Comparison of ENCODE assay signal across 1 cellular context in genomic region chr3:49339947-49340800, GRCh38.
TF ChIP-seq lines count a peak whose summit lies in the region.

USP4 (minus strand) TSS chr3:49340053; CDS start chr3:49340024, 29 bp downstream.

TF ChIP-seq in HepG2, 621 proteins besides CTCF, POLR2A, EP300 and RAD21 (continued from another document):
- TF ChIP-seq MYPOP (CRISPR knock-in tag; IDR thresholded peaks at IDR 0.05) (no peak; the same call in 1 of the 2 replicates), ZNF773 (CRISPR knock-in tag; IDR thresholded peaks at IDR 0.05; ENCODE audit: borderline replicate concordance) (peak; percentile 52; the same call in 1 of the 2 replicates), KLF9 (CRISPR knock-in tag; IDR thresholded peaks at IDR 0.05; ENCODE audit: low read depth) (0 out of 2 replicates have a peak, but pooled peaks have one; percentile 31), BCL3 (CRISPR knock-in tag; IDR thresholded peaks at IDR 0.05) (peak; percentile 98), ZNF816 (CRISPR knock-in tag; IDR thresholded peaks at IDR 0.05; ENCODE audit: borderline replicate concordance) (peak; percentile 99), MTA3 (CRISPR knock-in tag; IDR thresholded peaks at IDR 0.05) (no peak), RCOR2 (CRISPR knock-in tag; IDR thresholded peaks at IDR 0.05) (peak; percentile 57), UBTF (CRISPR knock-in tag; IDR thresholded peaks at IDR 0.05) (peak; percentile 95), PHF20 (CRISPR knock-in tag; IDR thresholded peaks at IDR 0.05) (peak; percentile 87), ZNF546 (CRISPR knock-in tag; conservative IDR thresholded peaks at IDR 0.05) (peak; percentile 96), EHMT2 (IDR thresholded peaks at IDR 0.05; ENCODE audit: borderline replicate concordance, low read depth, low read length) (no peak), ZNF101 (CRISPR knock-in tag; IDR thresholded peaks at IDR 0.05; ENCODE audit: borderline replicate concordance, low read depth) (peak; percentile 98), NONO (IDR thresholded peaks at IDR 0.05) (no peak), NONO (CRISPR knock-in tag; conservative IDR thresholded peaks at IDR 0.05) (peak; percentile 98), ZHX2 (IDR thresholded peaks at IDR 0.05; ENCODE audit: low read depth) (peak; percentile 49), ZHX2 (CRISPR knock-in tag; IDR thresholded peaks at IDR 0.05; ENCODE audit: borderline replicate concordance) (no peak; the same call in 1 of the 2 replicates), EZH2 (conservative IDR thresholded peaks at IDR 0.05; ENCODE audit: low read depth, low read length) (no peak), ZNF331 (CRISPR knock-in tag; IDR thresholded peaks at IDR 0.05) (peak; percentile 93), ISL2 (CRISPR knock-in tag; IDR thresholded peaks at IDR 0.05) (peak; percentile 83), ZNF136 (CRISPR knock-in tag; IDR thresholded peaks at IDR 0.05; ENCODE audit: low read depth) (peak; percentile 94), AKNA (CRISPR knock-in tag; IDR thresholded peaks at IDR 0.05; ENCODE audit: borderline replicate concordance) (peak; percentile 85; the same call in 1 of the 2 replicates), ZNF335 (CRISPR knock-in tag; IDR thresholded peaks at IDR 0.05) (no peak), ZBTB39 (CRISPR knock-in tag; IDR thresholded peaks at IDR 0.05) (peak; percentile 88), HOXA9 (CRISPR knock-in tag; IDR thresholded peaks at IDR 0.05; ENCODE audit: borderline replicate concordance) (peak; percentile 92), HNRNPK (IDR thresholded peaks at IDR 0.05; ENCODE audit: low read depth, low read length, poor library complexity, severe bottlenecking) (peak; percentile 40), ATRX (CRISPR knock-in tag; IDR thresholded peaks at IDR 0.05; ENCODE audit: borderline replicate concordance) (no peak), HMGXB4 (CRISPR knock-in tag; IDR thresholded peaks at IDR 0.05; ENCODE audit: borderline replicate concordance in 1 of 2, low read depth in 1 of 2) (peak; percentile 92 to 98), ZSCAN30 (CRISPR knock-in tag; IDR thresholded peaks at IDR 0.05) (peak; percentile 95; the same call in 1 of the 2 replicates), ZNF678 (CRISPR knock-in tag; IDR thresholded peaks at IDR 0.05) (peak; percentile 99), TGIF2 (CRISPR knock-in tag; IDR thresholded peaks at IDR 0.05) (peak; percentile 82), JUNB (CRISPR knock-in tag; IDR thresholded peaks at IDR 0.05; ENCODE audit: borderline replicate concordance) (peak; percentile 88), ZFP36 (IDR thresholded peaks at IDR 0.05; ENCODE audit: borderline replicate concordance, low read depth, low read length, partially characterized antibody) (no peak), XBP1 (CRISPR knock-in tag; IDR thresholded peaks at IDR 0.05) (no peak), SKI (IDR thresholded peaks at IDR 0.05; ENCODE audit: partially characterized antibody) (peak; percentile 48), ZNF333 (CRISPR knock-in tag; IDR thresholded peaks at IDR 0.05; ENCODE audit: borderline replicate concordance) (peak; percentile 97), NFIC (IDR thresholded peaks at IDR 0.05; ENCODE audit: low read length) (no peak; the same call in 1 of the 2 replicates)
